In the genomic region with DNA sequence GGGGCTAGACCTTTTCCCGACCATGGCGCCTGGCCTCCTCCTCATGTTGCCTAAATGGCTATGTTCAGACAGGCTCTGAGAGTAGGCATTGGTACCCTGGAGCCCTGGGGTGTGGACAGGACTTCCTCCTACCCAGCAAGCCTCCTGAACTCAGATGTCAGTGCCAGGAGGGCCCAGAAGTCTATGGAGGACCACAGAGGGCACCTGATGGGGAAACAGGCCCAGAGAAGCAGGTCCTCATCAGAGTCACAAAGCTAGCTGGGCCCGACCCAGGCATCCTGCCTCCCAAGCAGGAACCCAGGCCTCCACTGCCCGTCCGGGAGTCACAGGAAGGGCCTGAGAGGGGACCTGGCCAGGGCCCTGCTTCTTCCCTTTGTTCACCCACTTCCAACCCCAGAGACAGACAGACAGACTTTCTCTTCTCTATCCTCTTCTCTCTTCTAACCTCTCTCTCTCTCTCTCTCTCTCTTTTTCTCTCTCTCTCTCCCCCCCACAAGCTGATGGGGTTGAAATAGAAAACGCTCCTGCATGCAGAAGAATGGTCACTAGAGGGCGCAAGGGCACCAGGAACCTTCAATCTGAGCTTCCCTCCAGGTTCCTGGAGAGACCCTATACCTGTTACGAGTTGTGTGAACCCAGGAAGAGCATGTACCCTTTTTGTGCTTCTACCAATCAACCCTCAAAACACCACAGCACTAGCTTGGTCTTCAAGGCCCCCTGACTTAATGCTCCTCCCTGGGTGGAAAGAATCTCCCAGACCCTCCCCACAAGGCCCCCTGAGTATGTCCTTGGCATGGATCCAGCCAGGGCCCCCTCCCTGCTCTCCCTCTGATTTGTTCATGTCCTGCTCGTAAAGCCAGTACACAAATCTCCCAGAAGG, we compare ENCODE assay signal across 8 cellular contexts. TPM values are rescaled to one million over a fixed set of nuclear protein-coding genes. Genes with fewer than 3 reads are reported as not detected.
DNase-seq lines count a peak whose midpoint lies in the region; FAIRE-seq and TF ChIP-seq lines count a peak whose summit lies in the region.

No MANE protein-coding gene starts in this region.

- H3K4me1 ChIP-seq in trophoblast cell (ENCODE audit: control insufficient read depth in 1 of 2, insufficient read depth in 2 of 2, low read length in 2 of 2): peaks cover 19 to 23% of the 10 kb centered on the region in 2 experiments
- H3K4me1 ChIP-seq in transverse colon: peaks cover 14 to 28% (median 23%) of the 10 kb centered on the region in 4 donors

- H4K91ac ChIP-seq in trophoblast cell (ENCODE audit: low read depth, low read length): no peak overlapping the region

- peaks cover 10% of the 10 kb centered on the region for H3K79me1 ChIP-seq in trophoblast cell (ENCODE audit: low read length)

- H2BK120ac ChIP-seq in trophoblast cell (ENCODE audit: insufficient read depth, low read length, poor library complexity): no peak overlapping the region

- no CpG with 5 or more reads among the region's 9 CpGs for WGBS in trophoblast cell (ENCODE audit: extremely low coverage, insufficient coverage, insufficient read length)
- 47 to 56% methylated on average over 6 to 9 of the region's 9 CpGs for WGBS in transverse colon (ENCODE audit: low coverage in 1 of 2), 2 donors

- intact Hi-C loops in transverse colon (cut with DNase I; ENCODE audit: low total_unique reads): loop anchor here (5.0 kb wide), 1 partner anchor 67 kb away; the partner anchor contains the start of gene STARD10

- no peak for TF ChIP-seq POLR2A in transverse colon (IDR thresholded peaks at IDR 0.05)

- no peaks in the 10 kb centered on the region for H3K27me3 ChIP-seq in trophoblast cell (ENCODE audit: insufficient read depth, low read length)
- no peaks in the 10 kb centered on the region for H3K27me3 ChIP-seq in transverse colon

- no peak overlapping the region for H3K9ac ChIP-seq in SK-N-MC (ENCODE audit: insufficient read length)
- H3K9ac ChIP-seq in trophoblast cell (ENCODE audit: low read length): no peak overlapping the region

- peak; percentile 86 to 95 (median 89) for TF ChIP-seq CTCF in transverse colon (IDR thresholded peaks at IDR 0.05)

- no peak for FAIRE-seq in frontal cortex (lab: Jason Lieb, UNC)

- no peak overlapping the region for H3K4me3 ChIP-seq in SK-N-MC
- no peak overlapping the region for H3K4me3 ChIP-seq in trophoblast cell (ENCODE audit: low read depth, low read length)
- no peak overlapping the region for H3K4me3 ChIP-seq in transverse colon

- no peak overlapping the region for H2BK12ac ChIP-seq in trophoblast cell (ENCODE audit: low read length)

- no peak overlapping the region for H3K14ac ChIP-seq in trophoblast cell (ENCODE audit: low read length)

- no peak for TF ChIP-seq EP300 in transverse colon (IDR thresholded peaks at IDR 0.05; ENCODE audit: low read depth)

- H3K79me2 ChIP-seq in trophoblast cell (ENCODE audit: control insufficient read depth, insufficient read depth, low read length, poor library complexity): peaks cover 1% of the 10 kb centered on the region

- DNase-seq in EL (peak; percentile 82), NAMALWA (ENCODE audit: low spot score) (peak; percentile 92), SK-N-MC (ENCODE audit: low read depth, low spot score) (peak; percentile 50), frontal cortex (ENCODE audit: low spot score in 2 of 2) (peak; percentile 64 to 74), trophoblast cell (peak; percentile 83 to 92), transverse colon (peak; percentile 81), cortex of kidney (lab: John Stamatoyannopoulos, UW) (no peak)
- DNase-seq in activated naive CD4-positive, alpha-beta T cell treated with Interleukin-2 at 50 U/mL for 16 hours: peak; percentile 78

- H3K27ac ChIP-seq in SK-N-MC: no peak overlapping the region
- H3K27ac ChIP-seq in trophoblast cell (ENCODE audit: low read depth, low read length): no peak overlapping the region
- H3K27ac ChIP-seq in transverse colon: no peak overlapping the region

- in situ Hi-C loops in transverse colon (cut with MboI; ENCODE audit: low pct_ligation_motif_present in 1 of 4, low pct_unique_long_range_greater_than_20kb in 1 of 4, low sequenced_read_pairs in 3 of 4): loop anchor here (5.0 to 10.0 kb wide), 3 partner anchors 70 to 450 kb away; partner anchors contain the start of gene STARD10 (in 3 of the 4)

- H3K36me3 ChIP-seq in SK-N-MC (ENCODE audit: insufficient read depth, low read length) (no peaks in the 10 kb centered on the region), trophoblast cell (ENCODE audit: control insufficient read depth in 1 of 2, insufficient read depth in 2 of 2, low read length in 2 of 2) (no peaks in the 10 kb centered on the region), transverse colon (no peaks in the 10 kb centered on the region)

- H2BK5ac ChIP-seq in trophoblast cell (ENCODE audit: low read depth, low read length, poor library complexity): no peak overlapping the region

- H3K9me3 ChIP-seq in SK-N-MC (ENCODE audit: low read depth, low read length): no peaks in the 10 kb centered on the region
- H3K9me3 ChIP-seq in trophoblast cell (ENCODE audit: insufficient read depth, low read depth, low read length): no peaks in the 10 kb centered on the region
- H3K9me3 ChIP-seq in transverse colon: no peaks in the 10 kb centered on the region

- H3K18ac ChIP-seq in trophoblast cell (ENCODE audit: low read length): no peak overlapping the region

- H3K23ac ChIP-seq in trophoblast cell (ENCODE audit: low read length): no peak overlapping the region

- no peak overlapping the region for H4K12ac ChIP-seq in trophoblast cell (ENCODE audit: low read depth, low read length)

- no peak overlapping the region for H2AK5ac ChIP-seq in trophoblast cell (ENCODE audit: low read length)

- no peak overlapping the region for H2AFZ ChIP-seq in trophoblast cell (ENCODE audit: insufficient read depth, low read length, poor library complexity)

- no peak overlapping the region for H3K4me2 ChIP-seq in trophoblast cell (ENCODE audit: low read length)

- no peak overlapping the region for H4K8ac ChIP-seq in trophoblast cell (ENCODE audit: low read depth, low read length)

- no peak overlapping the region for H3K4ac ChIP-seq in trophoblast cell (ENCODE audit: low read depth, low read length)

RNA-seq across cellular contexts. Expression of gene ARAP1, which starts 27.1 kb away (rescaled TPM):
- 20.0 TPM for total RNA-seq in frontal cortex
- 11.8 and 12.4 TPM in 2 replicates for polyA plus RNA-seq in trophoblast cell (2013)
- total RNA-seq in transverse colon: 100 to 1,000 TPM in 3 of 4 donors, 10 to 100 TPM in 1; 99.4 to 233 (median 108) TPM

RNA-seq across cellular contexts. Expression of gene PDE2A, which starts 50.9 kb away (rescaled TPM):
- 63.2 TPM for total RNA-seq in frontal cortex
- polyA plus RNA-seq in trophoblast cell (2013): 1.8 and 2.1 TPM in 2 replicates
- total RNA-seq in transverse colon: 10 to 100 TPM in 3 of 4 donors, 1 to 10 TPM in 1; 6.6 to 41.9 (median 17.1) TPM
